ENCODE assay signal across 2 cellular contexts in genomic region chr1:18109756-18110597, GRCh38.
TF ChIP-seq lines count a peak whose summit lies in the region.

No MANE protein-coding gene starts in this region.

TF ChIP-seq in IMR-90, 13 proteins besides CTCF, POLR2A, EP300 and RAD21:
- no peak for TF ChIP-seq NFE2L2 (IDR thresholded peaks at IDR 0.05; ENCODE audit: low read depth, low read length)
- TF ChIP-seq RFX5 (IDR thresholded peaks at IDR 0.05; ENCODE audit: low read depth, low read length): no peak
- no peak for TF ChIP-seq MXI1 (IDR thresholded peaks at IDR 0.05; ENCODE audit: borderline replicate concordance, low read depth, low read length)
- no peak for TF ChIP-seq ELK1 (IDR thresholded peaks at IDR 0.05; ENCODE audit: borderline replicate concordance, low read depth, low read length)
- no peak for TF ChIP-seq CEBPB (IDR thresholded peaks at IDR 0.05; ENCODE audit: low read depth, low read length)
- TF ChIP-seq BHLHE40 (IDR thresholded peaks at IDR 0.05; ENCODE audit: low read depth, low read length): no peak
- no peak for TF ChIP-seq SMC3 (IDR thresholded peaks at IDR 0.05; ENCODE audit: low read depth, low read length)
- no peak for TF ChIP-seq RCOR1 (IDR thresholded peaks at IDR 0.05; ENCODE audit: insufficient replicate concordance, low read length)
- no peak for TF ChIP-seq CHD1 (IDR thresholded peaks at IDR 0.05; ENCODE audit: low read depth, low read length)
- TF ChIP-seq MAZ (IDR thresholded peaks at IDR 0.05; ENCODE audit: borderline replicate concordance, low read depth, low read length): no peak
- TF ChIP-seq FOS (IDR thresholded peaks at IDR 0.05; ENCODE audit: low read depth, low read length): no peak
- TF ChIP-seq USF2 (IDR thresholded peaks at IDR 0.05; ENCODE audit: low read depth, low read length): no peak
- no peak for TF ChIP-seq MAFK (IDR thresholded peaks at IDR 0.05; ENCODE audit: low read depth, low read length)

TF ChIP-seq in HepG2, 621 proteins besides CTCF, POLR2A, EP300 and RAD21:
- TF ChIP-seq PTBP1 (IDR thresholded peaks at IDR 0.05; ENCODE audit: low read depth, low read length, poor library complexity, severe bottlenecking): no peak
- no peak for TF ChIP-seq ZNF232 (CRISPR knock-in tag; IDR thresholded peaks at IDR 0.05; ENCODE audit: borderline replicate concordance)
- TF ChIP-seq ZNF547 (CRISPR knock-in tag; IDR thresholded peaks at IDR 0.05): no peak
- no peak for TF ChIP-seq HMG20A (CRISPR knock-in tag; IDR thresholded peaks at IDR 0.05; ENCODE audit: borderline replicate concordance)
- no peak for TF ChIP-seq JUN (CRISPR knock-in tag; IDR thresholded peaks at IDR 0.05)
- TF ChIP-seq MBD4 (IDR thresholded peaks at IDR 0.05; ENCODE audit: borderline replicate concordance, low read length): no peak
- TF ChIP-seq ZNF205 (CRISPR knock-in tag; IDR thresholded peaks at IDR 0.05): no peak
- TF ChIP-seq ZNF614 (CRISPR knock-in tag; IDR thresholded peaks at IDR 0.05; ENCODE audit: borderline replicate concordance): no peak
- no peak for TF ChIP-seq NKX3-1 (CRISPR knock-in tag; IDR thresholded peaks at IDR 0.05)
- TF ChIP-seq GZF1 (CRISPR knock-in tag; IDR thresholded peaks at IDR 0.05): no peak
- TF ChIP-seq MXD3 (CRISPR knock-in tag; IDR thresholded peaks at IDR 0.05): no peak
- TF ChIP-seq ZNF17 (CRISPR knock-in tag; IDR thresholded peaks at IDR 0.05): no peak
- TF ChIP-seq CBX1 (IDR thresholded peaks at IDR 0.05; ENCODE audit: low read depth): no peak
- no peak for TF ChIP-seq ARID4A (CRISPR knock-in tag; IDR thresholded peaks at IDR 0.05; ENCODE audit: borderline replicate concordance)
- no peak for TF ChIP-seq ZNF30 (CRISPR knock-in tag; IDR thresholded peaks at IDR 0.05)
- no peak for TF ChIP-seq ZNF337 (CRISPR knock-in tag; IDR thresholded peaks at IDR 0.05; ENCODE audit: borderline replicate concordance, low read depth)
TF ChIP-seq in HepG2: peak in this region for 0.
